29 cellular contexts compared by ENCODE assay signal in genomic region chr5:147693238-147693637, GRCh38.
"Had no signal": no experiment of that assay in that cellular context is flagged by ENCODE, and none has a peak within 500 bp of the region (broad histone marks: within the 10 kb centered on the region; RNA-seq: fewer than 3 reads in every experiment).

No MANE protein-coding gene starts in this region.

- H3K4me3 Mint-ChIP-seq: mesothelial cell of epicardium; naive B cell; nephron; neural crest cell; stimulated activated naive B cell treated with anti-CD40 and anti-IgM and Interleukin-4, amounts not matched to agents 10 μg/mL and 1 μg/mL and 100 μg/mL, for 72 hours had no signal

- H3K4me3 ChIP-seq: left ventricle myocardium inferior, lung, pancreas, prostate gland, skin epidermis, spleen, stomach, testis, thyroid gland, transverse colon, upper lobe of left lung, vagina had no signal

- H3K27me3 Mint-ChIP-seq: stimulated activated naive B cell treated with anti-CD40 and anti-IgM and Interleukin-4, amounts not matched to agents 10 μg/mL and 1 μg/mL and 100 μg/mL, for 72 hours had no signal

- H3K27ac ChIP-seq: left ventricle myocardium inferior, pancreas, prostate gland, skin epidermis, spleen, stomach, testis, thyroid gland, transverse colon, upper lobe of left lung, vagina had no signal

- H3K36me3 ChIP-seq: left ventricle myocardium inferior, pancreas, prostate gland, spleen, stomach, thyroid gland, transverse colon, upper lobe of left lung, vagina had no signal

- H3K4me1 ChIP-seq: prostate gland, spleen, thyroid gland, upper lobe of left lung, vagina had no signal

- H3K9me3 ChIP-seq: pancreas, prostate gland, testis, thyroid gland had no signal

- DNase-seq: hippocampal formation; kidney; left ventricle myocardium inferior; mesendoderm; naive B cell; nucleus accumbens; pancreas; posterior cingulate gyrus; retina; right cardiac atrium; spleen; stimulated activated CD4-positive, alpha-beta T cell treated with anti-CD3 and anti-CD28 coated beads, Interleukin-2, amount 100 ng/mL, for 48 hours; stimulated activated CD4-positive, alpha-beta T cell treated with anti-CD3 and anti-CD28 coated beads, Interleukin-4, amount 100 ng/mL, for 4 hours; stimulated activated CD8-positive, alpha-beta memory T cell treated with anti-CD3 and anti-CD28 coated beads, Interleukin-4, amount 100 ng/mL, for 48 hours; stimulated activated naive B cell treated with anti-CD40 and anti-IgM and Interleukin-4, amounts not matched to agents 10 μg/mL and 1 μg/mL and 100 μg/mL, for 72 hours; stimulated activated naive CD8-positive, alpha-beta T cell treated with anti-CD3 and anti-CD28 coated beads, Interleukin-15, Interleukin-2, amounts not matched to agents 100 U/mL and 50 U/mL, for 24 hours; stomach; testis; thyroid gland; transverse colon; upper lobe of left lung had no signal

- H3K27ac Mint-ChIP-seq: mesothelial cell of epicardium; naive B cell; nephron; stimulated activated naive B cell treated with anti-CD40 and anti-IgM and Interleukin-4, amounts not matched to agents 10 μg/mL and 1 μg/mL and 100 μg/mL, for 72 hours had no signal

- ATAC-seq: pancreas; right cardiac atrium; sciatic nerve; stimulated activated naive B cell treated with anti-CD40 and anti-IgM and Interleukin-4, amounts not matched to agents 10 μg/mL and 1 μg/mL and 100 μg/mL, for 72 hours; stimulated activated naive CD8-positive, alpha-beta T cell treated with anti-CD3 and anti-CD28 coated beads, Interleukin-15, Interleukin-2, amounts not matched to agents 100 U/mL and 50 U/mL, for 24 hours had no signal

- H3K4me1 Mint-ChIP-seq: naive B cell; stimulated activated naive B cell treated with anti-CD40 and anti-IgM and Interleukin-4, amounts not matched to agents 10 μg/mL and 1 μg/mL and 100 μg/mL, for 72 hours had no signal
